In genomic region chr2:211451642-211452041, GRCh38 we compare ENCODE assay signal across 3 cellular contexts.
"Had no signal": no experiment of that assay in that cellular context is flagged by ENCODE, and none has a peak within 500 bp of the region (broad histone marks: within the 10 kb centered on the region; RNA-seq: fewer than 3 reads in every experiment).

No MANE protein-coding gene starts in this region.

- ATAC-seq: GM12878 had no signal

- H3K4me3 ChIP-seq: GM12878 had no signal

- DNase-seq: GDM1, GF-D8 had no signal
